ENCODE assay signal across 9 cellular contexts in genomic region chr6:152454003-152454402, GRCh38.
"Had no signal": no experiment of that assay in that cellular context is flagged by ENCODE, and none has a peak within 500 bp of the region (broad histone marks: within the 10 kb centered on the region; RNA-seq: fewer than 3 reads in every experiment).

No MANE protein-coding gene starts in this region.

- H3K36me3 ChIP-seq: HAP-1 had no signal

- FAIRE-seq: K562 had no signal

- H3K4me3 ChIP-seq: GM23248, HAP-1, K562 had no signal

- H3K9ac ChIP-seq: GM23248 had no signal

- H3K9me3 ChIP-seq: HAP-1 had no signal

- DNase-seq: GM23248, GOT3, H7, HFFc6, IMR-90 had no signal

- H3K27ac ChIP-seq: GM23248, HL-60 had no signal

- ATAC-seq: HCT116, K562 had no signal

- H2AFZ ChIP-seq: GM23248 had no signal
